In the genomic region with DNA sequence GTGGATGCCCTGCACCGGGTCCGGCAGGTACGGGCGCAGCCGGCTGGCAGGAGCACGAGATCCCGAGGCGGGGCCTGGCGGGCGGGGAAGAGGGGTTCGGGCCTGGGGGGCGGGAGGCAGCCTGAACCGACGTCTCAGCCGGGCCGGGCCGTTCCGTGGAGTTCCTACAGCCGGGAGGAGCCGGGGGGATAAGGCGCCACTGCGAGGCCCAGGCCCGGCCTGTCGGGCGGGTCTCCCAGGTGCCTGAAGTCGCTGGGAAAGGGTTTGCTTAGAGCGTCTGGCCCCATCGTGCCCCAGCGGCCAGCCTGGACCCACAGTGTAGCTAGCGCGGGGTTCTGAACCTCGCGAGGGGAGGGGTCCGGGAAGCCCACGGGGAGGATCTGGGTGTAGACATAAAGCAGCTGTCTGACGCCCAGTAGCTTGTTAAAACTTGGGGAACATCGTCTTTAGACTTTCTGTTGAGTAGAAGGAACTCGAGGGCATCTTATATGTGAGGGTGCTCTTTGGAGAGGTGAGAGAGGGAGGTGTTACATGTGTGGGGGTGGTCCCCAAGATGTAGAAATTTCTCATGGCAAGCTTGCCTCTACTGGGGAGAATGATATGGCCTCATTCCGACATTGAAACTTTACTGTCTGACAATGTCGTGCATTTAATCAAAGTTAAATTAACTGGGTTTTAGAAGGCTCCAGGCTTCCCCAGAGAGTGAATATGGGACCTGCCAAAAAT, we compare ENCODE assay signal across 8 cellular contexts. TPM values are rescaled to one million over a fixed set of nuclear protein-coding genes. Genes with fewer than 3 reads are reported as not detected.
DNase-seq lines count a peak whose midpoint lies in the region; ATAC-seq and TF ChIP-seq lines count a peak whose summit lies in the region.

No MANE protein-coding gene starts in this region.

- H3K4me3 ChIP-seq in adrenal gland = peak overlapping the region; percentile 53 to 98 (median 82)

- WGBS in adrenal gland, 4 donors = 1 to 3% (median 1%) methylated on average over 16 to 40 of the region's 40 CpGs

- TF ChIP-seq CTCF in adrenal gland (IDR thresholded peaks at IDR 0.05) = no peak

- no peaks in the 10 kb centered on the region for H3K27me3 ChIP-seq in adrenal gland

- intact Hi-C loops in adrenal gland (cut with DNase I) = no loop called here

- H3K36me3 ChIP-seq in adrenal gland (replicated peaks in 1 of 2) = no peaks in the 10 kb centered on the region

- no peak for TF ChIP-seq POLR2A in adrenal gland (IDR thresholded peaks at IDR 0.05)

- H3K27me3 Mint-ChIP-seq in activated T-cell treated with anti-CD3 and anti-CD28 coated beads, Interleukin-2, amount 50 U/mL, for 4 hours (ENCODE audit: low read depth) = no peaks in the 10 kb centered on the region
- H3K27me3 Mint-ChIP-seq in immature natural killer cell (ENCODE audit: low read depth in 3 of 3) = peaks cover 0 to 8% (median 2%) of the 10 kb centered on the region in 3 donors

- peaks cover 12% of the 10 kb centered on the region for H3K36me3 Mint-ChIP-seq in activated T-cell treated with anti-CD3 and anti-CD28 coated beads, Interleukin-2, amount 50 U/mL, for 4 hours (ENCODE audit: insufficient read depth)
- no peaks in the 10 kb centered on the region for H3K36me3 Mint-ChIP-seq in immature natural killer cell
- H3K36me3 Mint-ChIP-seq in stimulated activated effector memory CD8-positive, alpha-beta T cell treated with anti-CD3 and anti-CD28 coated beads, Interleukin-12 subunit alpha, Interleukin-12 subunit beta, amount 100 ng/mL, for 72 hours = peaks cover 10% of the 10 kb centered on the region

- peak; percentile 29 to 44 for ATAC-seq in activated T-cell treated with anti-CD3 and anti-CD28 coated beads, Interleukin-2, amount 50 U/mL, for 4 hours
- ATAC-seq in HG03378 (IDR thresholded peaks at IDR 0.05; ENCODE audit: unreplicated experiment) = peak; percentile 28
- ATAC-seq in stimulated activated effector memory CD8-positive, alpha-beta T cell treated with anti-CD3 and anti-CD28 coated beads, Interleukin-12 subunit alpha, Interleukin-12 subunit beta, amount 100 ng/mL, for 72 hours = peak; percentile 46

- peaks cover 8 to 33% of the 10 kb centered on the region in 2 donors for H3K4me1 ChIP-seq in adrenal gland (replicated peaks in 1 of 2)

- H3K27ac Mint-ChIP-seq in immature natural killer cell = peak overlapping the region; percentile 61 to 93 (median 92)
- peak overlapping the region; percentile 87 for H3K27ac Mint-ChIP-seq in stimulated activated effector memory CD8-positive, alpha-beta T cell treated with anti-CD3 and anti-CD28 coated beads, Interleukin-12 subunit alpha, Interleukin-12 subunit beta, amount 100 ng/mL, for 72 hours

- DNase-seq in activated T-cell treated with anti-CD3 and anti-CD28 coated beads, Interleukin-2, amount 50 U/mL, for 4 hours = no peak
- no peak for DNase-seq in activated T-cell treated with anti-CD3 and anti-CD28 coated beads, Interleukin-2, amount 50 U/mL, for 1 hour
- DNase-seq in adrenal gland (peak in 3 of 7 donors; percentile 24 to 52 (median 26)), immature natural killer cell (peak in 2 of 3 donors; percentile 14), NCI-H2081 (lab: John Stamatoyannopoulos, UW) (no peak), NCI-H187 (lab: John Stamatoyannopoulos, UW) (no peak)
- no peak for DNase-seq in stimulated activated effector memory CD8-positive, alpha-beta T cell treated with anti-CD3 and anti-CD28 coated beads, Interleukin-12 subunit alpha, Interleukin-12 subunit beta, amount 100 ng/mL, for 72 hours (ENCODE audit: low spot score in 2 of 2)

- no peaks in the 10 kb centered on the region for H3K9me3 ChIP-seq in adrenal gland (replicated peaks in 1 of 3)

- no peaks in the 10 kb centered on the region for H3K9me3 Mint-ChIP-seq in activated T-cell treated with anti-CD3 and anti-CD28 coated beads, Interleukin-2, amount 50 U/mL, for 4 hours
- no peaks in the 10 kb centered on the region for H3K9me3 Mint-ChIP-seq in immature natural killer cell
- H3K9me3 Mint-ChIP-seq in stimulated activated effector memory CD8-positive, alpha-beta T cell treated with anti-CD3 and anti-CD28 coated beads, Interleukin-12 subunit alpha, Interleukin-12 subunit beta, amount 100 ng/mL, for 72 hours = no peaks in the 10 kb centered on the region

- H3K27ac ChIP-seq in adrenal gland = peak overlapping the region in 4 of 5 donors; percentile 65 to 94 (median 87)

- H3K4me1 Mint-ChIP-seq in activated T-cell treated with anti-CD3 and anti-CD28 coated beads, Interleukin-2, amount 50 U/mL, for 4 hours (ENCODE audit: low read depth) = peaks cover 39% of the 10 kb centered on the region
- H3K4me1 Mint-ChIP-seq in immature natural killer cell = peaks cover 31 to 54% of the 10 kb centered on the region in 2 donors
- peaks cover 28% of the 10 kb centered on the region for H3K4me1 Mint-ChIP-seq in stimulated activated effector memory CD8-positive, alpha-beta T cell treated with anti-CD3 and anti-CD28 coated beads, Interleukin-12 subunit alpha, Interleukin-12 subunit beta, amount 100 ng/mL, for 72 hours

- peak overlapping the region; percentile 88 for H3K4me3 Mint-ChIP-seq in activated T-cell treated with anti-CD3 and anti-CD28 coated beads, Interleukin-2, amount 50 U/mL, for 4 hours
- peak overlapping the region; percentile 87 to 96 (median 93) for H3K4me3 Mint-ChIP-seq in immature natural killer cell
- peak overlapping the region; percentile 85 for H3K4me3 Mint-ChIP-seq in stimulated activated effector memory CD8-positive, alpha-beta T cell treated with anti-CD3 and anti-CD28 coated beads, Interleukin-12 subunit alpha, Interleukin-12 subunit beta, amount 100 ng/mL, for 72 hours

RNA-seq across cellular contexts. Expression of a gene that starts 0.5 kb away (rescaled TPM):
- total RNA-seq in activated T-cell treated with anti-CD3 and anti-CD28 coated beads, Interleukin-2, amount 50 U/mL, for 4 hours = 10 to 100 TPM; 50.5 to 54.4 (median 53.4) TPM
- total RNA-seq in adrenal gland = 10 to 100 TPM; 26.1 to 52.3 (median 40.3) TPM
- 10 to 100 TPM; 18.3 to 46.1 (median 29.5) TPM for polyA plus RNA-seq in adrenal gland
- 10 to 100 TPM; 14.3 to 34.2 (median 16.3) TPM for polyA plus RNA-seq in immature natural killer cell

Comparison
In these comparisons a context has a peak if more than half of its experiments do, and no peak if none do; other contexts are left out.
1. DNase-seq: peak in immature natural killer cell (2 of 3); none in activated T-cell treated with anti-CD3 and anti-CD28 coated beads, Interleukin-2, amount 50 U/mL, for 4 hours (single experiment), activated T-cell treated with anti-CD3 and anti-CD28 coated beads, Interleukin-2, amount 50 U/mL, for 1 hour (single experiment), stimulated activated effector memory CD8-positive, alpha-beta T cell treated with anti-CD3 and anti-CD28 coated beads, Interleukin-12 subunit alpha, Interleukin-12 subunit beta, amount 100 ng/mL, for 72 hours (0 of 2), NCI-H2081 (0 of 2) and NCI-H187 (0 of 2).
2. Peak in every context shown above with its lines, with median percentiles within 50 percentile points of each other: ATAC-seq and H3K4me3 Mint-ChIP-seq.